In genomic region chr15:25184356-25185155, GRCh38 we compare ENCODE assay signal across 17 cellular contexts.
DNase-seq lines count a peak whose midpoint lies in the region; ATAC-seq and TF ChIP-seq lines count a peak whose summit lies in the region.
"Had no signal": no experiment of that assay in that cellular context is flagged by ENCODE, and none has a peak within 500 bp of the region (broad histone marks: within the 10 kb centered on the region; RNA-seq: fewer than 3 reads in every experiment).

No MANE protein-coding gene starts in this region.

- no peak overlapping the region for H3K4me3 ChIP-seq in spleen
- H3K4me3 ChIP-seq: GM23248 had no signal

- peaks cover 58% of the 10 kb centered on the region for H3K9me3 Mint-ChIP-seq in activated naive CD4-positive, alpha-beta T cell treated with anti-CD3 and anti-CD28 coated beads, Interleukin-2, amount 10 ng/mL, durations not matched to agents 7 days and 5 days
- H3K9me3 Mint-ChIP-seq in nephron progenitor cell, result peaks cover 89% of the 10 kb centered on the region
- H3K9me3 Mint-ChIP-seq: CD8-positive, alpha-beta T cell had no signal

- ATAC-seq in HG02970 (IDR thresholded peaks at IDR 0.05; ENCODE audit: low FRiP score, unreplicated experiment), result no peak
- ATAC-seq: CD8-positive, alpha-beta T cell had no signal

- H3K27ac ChIP-seq in spleen, result no peak overlapping the region
- H3K27ac ChIP-seq: GM23248 had no signal

- TF ChIP-seq POLR2A in spleen (IDR thresholded peaks at IDR 0.05), result no peak

- TF ChIP-seq CTCF in spleen (IDR thresholded peaks at IDR 0.05 in 8 of 11, conservative IDR thresholded peaks at IDR 0.05 in 3 of 11) (no peak), nephron progenitor cell (IDR thresholded peaks at IDR 0.05) (no peak)

- H3K4me1 Mint-ChIP-seq in activated naive CD4-positive, alpha-beta T cell treated with anti-CD3 and anti-CD28 coated beads, Interleukin-2, amount 10 ng/mL, durations not matched to agents 7 days and 5 days, result no peaks in the 10 kb centered on the region
- no peaks in the 10 kb centered on the region for H3K4me1 Mint-ChIP-seq in nephron progenitor cell
- H3K4me1 Mint-ChIP-seq: IgD-negative memory B cell had no signal

- no peaks in the 10 kb centered on the region for H3K4me1 ChIP-seq in spleen

- no peaks in the 10 kb centered on the region for H3K36me3 Mint-ChIP-seq in activated naive CD4-positive, alpha-beta T cell treated with anti-CD3 and anti-CD28 coated beads, Interleukin-2, amount 10 ng/mL, durations not matched to agents 7 days and 5 days
- H3K36me3 Mint-ChIP-seq in nephron progenitor cell (ENCODE audit: low read depth), result no peaks in the 10 kb centered on the region
- H3K36me3 Mint-ChIP-seq: CD8-positive, alpha-beta T cell; IgD-negative memory B cell had no signal

- H3K4me3 Mint-ChIP-seq in activated naive CD4-positive, alpha-beta T cell treated with anti-CD3 and anti-CD28 coated beads, Interleukin-2, amount 10 ng/mL, durations not matched to agents 7 days and 5 days, result no peak overlapping the region
- H3K4me3 Mint-ChIP-seq in nephron progenitor cell, result no peak overlapping the region
- H3K4me3 Mint-ChIP-seq: CD8-positive, alpha-beta T cell; IgD-negative memory B cell had no signal

- 75 to 85% (median 84%) methylated on average over 10 to 12 of the region's 12 CpGs for WGBS in spleen, 5 donors

- H3K27me3 ChIP-seq in spleen (replicated peaks in 1 of 7), result no peaks in the 10 kb centered on the region

- H3K9me3 ChIP-seq in spleen, result peaks cover 0 to 100% (median 75%) of the 10 kb centered on the region in 8 donors

- H3K27me3 Mint-ChIP-seq in activated naive CD4-positive, alpha-beta T cell treated with anti-CD3 and anti-CD28 coated beads, Interleukin-2, amount 10 ng/mL, durations not matched to agents 7 days and 5 days, result no peaks in the 10 kb centered on the region
- no peaks in the 10 kb centered on the region for H3K27me3 Mint-ChIP-seq in nephron progenitor cell (ENCODE audit: low read depth, poor library complexity)
- H3K27me3 Mint-ChIP-seq: IgD-negative memory B cell had no signal

- H3K36me3 ChIP-seq in spleen, result no peaks in the 10 kb centered on the region

- DNase-seq in activated naive CD4-positive, alpha-beta T cell treated with anti-CD3 and anti-CD28 coated beads, Interleukin-2, amount 50 U/mL, for 16 hours, result peak; percentile 7
- no peak for DNase-seq in activated naive CD4-positive, alpha-beta T cell treated with anti-CD3 and anti-CD28 coated beads, Interleukin-2, amount 10 ng/mL, durations not matched to agents 7 days and 5 days
- DNase-seq in cardiac septum (ENCODE audit: low spot score) (peak; percentile 65), mesenteric fat pad (ENCODE audit: low spot score) (peak; percentile 78), spleen (peak; percentile 58), nephron progenitor cell (no peak), glomerular visceral epithelial cell (ENCODE audit: extremely low spot score) (no peak)
- DNase-seq: 8988T, DMS79 treated with DMSO at 0.1 percent for 48 hours, GM23248, HCEC 1CT, NCI-H187 treated with DMSO at 0.1 percent for 48 hours, NCI-H69, OCI-M1 had no signal

- intact Hi-C loops in cardiac septum (cut with DNase I), result no loop called here
- intact Hi-C loops in spleen (cut with DNase I; ENCODE audit: low total_unique reads), result no loop called here

- CTCF ChIA-PET in activated naive CD4-positive, alpha-beta T cell treated with anti-CD3 and anti-CD28 coated beads, Interleukin-2, amount 10 ng/mL, durations not matched to agents 7 days and 5 days (lab: Charles Lee), result no interaction called here

- H3K27ac Mint-ChIP-seq in activated naive CD4-positive, alpha-beta T cell treated with anti-CD3 and anti-CD28 coated beads, Interleukin-2, amount 10 ng/mL, durations not matched to agents 7 days and 5 days, result no peak overlapping the region
- H3K27ac Mint-ChIP-seq in nephron progenitor cell, result no peak overlapping the region
- H3K27ac Mint-ChIP-seq: CD8-positive, alpha-beta T cell; IgD-negative memory B cell had no signal

Comparison
In these comparisons a context has a peak if more than half of its experiments do, and no peak if none do; other contexts are left out.
1. DNase-seq: peak in activated naive CD4-positive, alpha-beta T cell treated with anti-CD3 and anti-CD28 coated beads, Interleukin-2, amount 50 U/mL, for 16 hours (single experiment), cardiac septum (single experiment), mesenteric fat pad (single experiment) and spleen (single experiment); none in activated naive CD4-positive, alpha-beta T cell treated with anti-CD3 and anti-CD28 coated beads, Interleukin-2, amount 10 ng/mL, durations not matched to agents 7 days and 5 days (single experiment), nephron progenitor cell (single experiment) and glomerular visceral epithelial cell (single experiment).